In the genomic region with DNA sequence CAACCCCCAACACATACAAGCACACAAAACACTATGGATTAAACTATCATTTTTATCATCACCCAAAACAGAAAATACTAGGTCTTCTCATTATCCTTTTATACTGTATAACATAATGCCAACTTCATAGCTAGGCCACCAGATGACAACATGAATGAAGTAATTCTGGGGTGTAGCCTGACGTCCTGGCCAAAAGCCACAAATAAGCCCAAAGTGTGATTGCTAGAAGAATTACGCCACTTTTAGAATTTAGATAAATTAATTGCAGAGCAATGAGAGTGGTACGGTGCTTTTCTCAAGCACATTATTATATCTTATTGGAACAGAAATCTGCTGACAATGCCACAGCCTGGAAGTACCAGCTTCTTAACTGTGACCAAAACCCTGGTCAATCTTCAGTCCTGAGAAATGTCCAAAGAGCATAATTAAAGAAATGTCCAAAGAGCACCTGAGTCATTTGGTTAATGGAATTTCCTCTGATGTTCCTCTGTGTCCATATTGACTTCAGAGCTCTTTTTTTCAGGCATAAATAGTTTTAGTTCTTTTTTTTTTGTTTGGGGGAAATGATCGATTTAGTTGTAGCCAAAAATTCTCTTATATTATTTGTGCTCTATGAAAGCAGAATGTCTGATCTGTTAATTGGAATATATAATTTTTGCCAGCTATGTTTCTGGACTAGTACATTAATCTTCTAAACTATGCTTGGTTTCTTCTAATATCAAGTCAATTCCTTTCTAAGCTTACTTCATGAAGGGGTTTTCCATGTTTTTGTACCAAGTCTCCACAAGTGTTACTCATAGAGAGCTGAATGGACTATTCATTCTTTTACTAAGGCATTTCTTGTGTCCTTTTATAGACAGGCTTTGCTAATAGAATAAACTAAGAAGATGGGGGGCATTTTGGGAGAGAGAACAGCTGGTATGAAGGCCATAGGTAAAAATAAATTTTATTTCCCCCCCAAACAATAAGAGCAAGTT, we compare ENCODE assay signal across 34 cellular contexts.
DNase-seq lines count a peak whose midpoint lies in the region; ATAC-seq, FAIRE-seq and TF ChIP-seq lines count a peak whose summit lies in the region.
"Had no signal": no experiment of that assay in that cellular context is flagged by ENCODE, and none has a peak within 500 bp of the region (broad histone marks: within the 10 kb centered on the region; RNA-seq: fewer than 3 reads in every experiment).

No MANE protein-coding gene starts in this region.

- H3K9me3 ChIP-seq in neural progenitor cell (ENCODE audit: low read depth): no peaks in the 10 kb centered on the region
- H3K9me3 ChIP-seq: BLaER1, HAP-1, sigmoid colon, transverse colon had no signal

- intact Hi-C loops in Right ventricle myocardium inferior (cut with DNase I): no loop called here

- H3K79me2 ChIP-seq in neural progenitor cell (ENCODE audit: low read depth): no peaks in the 10 kb centered on the region
- H3K79me2 ChIP-seq: hepatocyte had no signal

- H3K4me2 ChIP-seq in neural progenitor cell: no peak overlapping the region
- H3K4me2 ChIP-seq: hepatocyte had no signal

- H3K27ac ChIP-seq in neural progenitor cell: no peak overlapping the region
- H3K27ac ChIP-seq: BLaER1, hepatocyte, sigmoid colon, SJCRH30, transverse colon, WERI-Rb-1 had no signal

- FAIRE-seq in RCC 7860 (lab: Jason Lieb, UNC) (no peak), frontal cortex (lab: Jason Lieb, UNC) (no peak)
- FAIRE-seq: G401.6 had no signal

- no peak overlapping the region for H3K9ac ChIP-seq in neural progenitor cell
- H3K9ac ChIP-seq: BLaER1 had no signal

- no peaks in the 10 kb centered on the region for H3K4me1 ChIP-seq in neural progenitor cell
- H3K4me1 ChIP-seq: HAP-1, sigmoid colon, transverse colon had no signal

- H4K20me1 ChIP-seq in neural progenitor cell (ENCODE audit: low read depth): no peaks in the 10 kb centered on the region
- H4K20me1 ChIP-seq: BLaER1 had no signal

- H3K4me3 ChIP-seq in fibroblast of the aortic adventitia (ENCODE audit: low read depth, low read length) (no peak overlapping the region), neural progenitor cell (no peak overlapping the region)
- H3K4me3 ChIP-seq: BLaER1, HAP-1, hepatocyte, lung, sigmoid colon, SJCRH30, transverse colon had no signal

- peak overlapping the region; percentile 27 for H3K27ac Mint-ChIP-seq in neural progenitor cell
- H3K27ac Mint-ChIP-seq: activated naive CD4-positive, alpha-beta T cell treated with anti-CD3 and anti-CD28 coated beads, Interleukin-2, amount 50 U/mL, for 72 hours; dendritic cell treated with granulocyte-macrophage colony-stimulating factor and Interleukin-4, amounts not matched to agents 40 ng/mL and 50 ng/mL, for 4 days; endodermal cell had no signal

- peak; percentile 31 for DNase-seq in EH (ENCODE audit: low read depth)
- DNase-seq in RCC 7860 (ENCODE audit: low spot score): peak; percentile 28
- peak; percentile 12 for DNase-seq in fibroblast of the aortic adventitia (ENCODE audit: low read depth)
- DNase-seq in neural progenitor cell (ENCODE audit: low spot score): no peak
- no peak for DNase-seq in frontal cortex (ENCODE audit: low spot score in 2 of 2)
- no peak for DNase-seq in Right ventricle myocardium inferior (ENCODE audit: missing footprints)
- DNase-seq in nucleus accumbens (lab: John Stamatoyannopoulos, UW): no peak
- DNase-seq: activated CD4-positive, alpha-beta T cell treated with anti-CD3 and anti-CD28 coated beads for 48 hours; activated effector memory CD4-positive, alpha-beta T cell treated with Interleukin-2 at 50 U/mL for 16 hours; DMS153; endodermal cell; Kasumi-1; left cardiac atrium; NCI-H1436; NCI-H446; NCI-H774; posterior cingulate gyrus; sigmoid colon; stimulated activated CD4-positive, alpha-beta T cell treated with anti-CD3 and anti-CD28 coated beads, Interleukin-15, amount 100 ng/mL, for 24 hours; stimulated activated CD4-positive, alpha-beta T cell treated with anti-CD3 and anti-CD28 coated beads, Interleukin-4, amount 100 ng/mL, for 4 hours; SW 1271; transverse colon had no signal

- H3K36me3 Mint-ChIP-seq in neural progenitor cell: no peaks in the 10 kb centered on the region

- no peaks in the 10 kb centered on the region for H3F3A ChIP-seq in neural progenitor cell (ENCODE audit: low read depth)

- H3K4me3 Mint-ChIP-seq in neural progenitor cell: no peak overlapping the region
- H3K4me3 Mint-ChIP-seq: dendritic cell treated with granulocyte-macrophage colony-stimulating factor and Interleukin-4, amounts not matched to agents 40 ng/mL and 50 ng/mL, for 4 days; endodermal cell; nephron had no signal

- ATAC-seq in Right ventricle myocardium inferior: no peak
- no peak for ATAC-seq in GM18861 (IDR thresholded peaks at IDR 0.05; ENCODE audit: unreplicated experiment)
- ATAC-seq: activated naive CD4-positive, alpha-beta T cell treated with anti-CD3 and anti-CD28 coated beads, Interleukin-2, amount 50 U/mL, for 72 hours; left cardiac atrium; Panc1 had no signal

- TF ChIP-seq CTCF in fibroblast of the aortic adventitia (IDR thresholded peaks at IDR 0.05; ENCODE audit: insufficient read depth, low read length) (no peak), neural progenitor cell (IDR thresholded peaks at IDR 0.05) (no peak)

- H3K27me3 Mint-ChIP-seq in neural progenitor cell (ENCODE audit: insufficient read depth, low read depth): no peaks in the 10 kb centered on the region
- H3K27me3 Mint-ChIP-seq: dendritic cell treated with granulocyte-macrophage colony-stimulating factor and Interleukin-4, amounts not matched to agents 40 ng/mL and 50 ng/mL, for 4 days had no signal

- H3K36me3 ChIP-seq in neural progenitor cell: no peaks in the 10 kb centered on the region
- H3K36me3 ChIP-seq: BLaER1, HAP-1, sigmoid colon, SJCRH30, transverse colon, WERI-Rb-1 had no signal

- peaks cover 3% of the 10 kb centered on the region for H3K9me3 Mint-ChIP-seq in neural progenitor cell
- H3K9me3 Mint-ChIP-seq: dendritic cell treated with granulocyte-macrophage colony-stimulating factor and Interleukin-4, amounts not matched to agents 40 ng/mL and 50 ng/mL, for 4 days had no signal

- H3K27me3 ChIP-seq in neural progenitor cell: no peaks in the 10 kb centered on the region
- H3K27me3 ChIP-seq: BLaER1, hepatocyte, sigmoid colon, SJCRH30, transverse colon had no signal

- H3K4me1 Mint-ChIP-seq in neural progenitor cell: peaks cover 21% of the 10 kb centered on the region
- H3K4me1 Mint-ChIP-seq: nephron had no signal

- H2AFZ ChIP-seq in neural progenitor cell (replicated peaks): no peak overlapping the region
- H2AFZ ChIP-seq: hepatocyte had no signal

Comparison
In these comparisons a context has a peak if more than half of its experiments do, and no peak if none do; other contexts are left out.
1. DNase-seq: peak in EH (single experiment), RCC 7860 (single experiment) and fibroblast of the aortic adventitia (single experiment); none in neural progenitor cell (single experiment), frontal cortex (0 of 2), Right ventricle myocardium inferior (single experiment) and nucleus accumbens (0 of 56).